Comparison of ENCODE assay signal across 8 cellular contexts in genomic region chr6:35730745-35731413, GRCh38. TPM values are rescaled to one million over a fixed set of nuclear protein-coding genes. Genes with fewer than 3 reads are reported as not detected.
A peak's percentile ranks its signal among the peaks of the same experiment; 100 is the strongest.
DNase-seq lines count a peak whose midpoint lies in the region; ATAC-seq and TF ChIP-seq lines count a peak whose summit lies in the region.

No MANE protein-coding gene starts in this region.

- H3K36me3 Mint-ChIP-seq in stimulated activated naive CD8-positive, alpha-beta T cell treated with anti-CD3 and anti-CD28 coated beads, Interleukin-15, Interleukin-2, amounts not matched to agents 100 ng/mL and 50 ng/mL, for 24 hours (ENCODE audit: low read depth), result no peaks in the 10 kb centered on the region

- H3K27ac ChIP-seq in brain microvascular endothelial cell, result peak overlapping the region; percentile 99
- H3K27ac ChIP-seq in aorta (ENCODE audit: low read depth in 1 of 2, low read length in 2 of 2), result peak overlapping the region; percentile 62 to 79

- H3K9me3 ChIP-seq in mucosa of descending colon (no peaks in the 10 kb centered on the region), aorta (ENCODE audit: control insufficient read depth, low read length) (no peaks in the 10 kb centered on the region)

- H3K27me3 ChIP-seq in brain microvascular endothelial cell (replicated peaks) (no peaks in the 10 kb centered on the region), aorta (ENCODE audit: control insufficient read depth in 1 of 2, insufficient read depth in 2 of 2, low read length in 1 of 2) (no peaks in the 10 kb centered on the region)

- in situ Hi-C loops in brain microvascular endothelial cell (cut with HindIII; ENCODE audit: low pct_ligation_motif_present, low sequenced_read_pairs), result no loop called here

- H3K4me1 ChIP-seq in mucosa of descending colon (ENCODE audit: low read depth) (peaks cover 70% of the 10 kb centered on the region), aorta (ENCODE audit: control insufficient read depth in 1 of 2, insufficient read depth in 2 of 2, low read length in 2 of 2) (peaks cover 5% of the 10 kb centered on the region in 2 donors)

- intact Hi-C loops in mucosa of descending colon (cut with DNase I, micrococcal nuclease), result no loop called here
- intact Hi-C loops in aorta (cut with DNase I), result loop anchor here in 1 of 2 donors (2.0 kb wide), 1 partner anchor 42 kb away; the partner anchor contains the start of gene FKBP5

- no peak for ATAC-seq in stimulated activated naive CD8-positive, alpha-beta T cell treated with anti-CD3 and anti-CD28 coated beads, Interleukin-15, Interleukin-2, amounts not matched to agents 100 U/mL and 50 U/mL, for 24 hours
- no peak for ATAC-seq in mucosa of descending colon
- no peak for ATAC-seq in aorta (ENCODE audit: low FRiP score)
- no peak for ATAC-seq in HG03097 (IDR thresholded peaks at IDR 0.05; ENCODE audit: low FRiP score, unreplicated experiment)
- ATAC-seq in GM18909 (IDR thresholded peaks at IDR 0.05; ENCODE audit: poor library complexity, unreplicated experiment), result no peak

- H3K36me3 ChIP-seq in brain microvascular endothelial cell (replicated peaks), result no peaks in the 10 kb centered on the region
- H3K36me3 ChIP-seq in mucosa of descending colon (ENCODE audit: low read depth), result no peaks in the 10 kb centered on the region
- H3K36me3 ChIP-seq in aorta (ENCODE audit: control insufficient read depth in 1 of 2, insufficient read depth in 2 of 2, low read length in 1 of 2), result no peaks in the 10 kb centered on the region

- H3K27me3 Mint-ChIP-seq in stimulated activated naive CD8-positive, alpha-beta T cell treated with anti-CD3 and anti-CD28 coated beads, Interleukin-15, Interleukin-2, amounts not matched to agents 100 ng/mL and 50 ng/mL, for 24 hours, result no peaks in the 10 kb centered on the region

- no peak for TF ChIP-seq CTCF in brain microvascular endothelial cell (IDR thresholded peaks at IDR 0.05; ENCODE audit: low read depth, low read length, missing control alignments)
- no peak for TF ChIP-seq CTCF in mucosa of descending colon (IDR thresholded peaks at IDR 0.05)

- H3K4me3 ChIP-seq in brain microvascular endothelial cell (ENCODE audit: low read depth, low read length) (peak overlapping the region; percentile 23), mucosa of descending colon (peak overlapping the region; percentile 35), aorta (ENCODE audit: low read length in 2 of 2) (no peak overlapping the region)

- no peak for DNase-seq in stimulated activated naive CD8-positive, alpha-beta T cell treated with anti-CD3 and anti-CD28 coated beads, Interleukin-15, Interleukin-2, amounts not matched to agents 100 U/mL and 50 U/mL, for 24 hours
- DNase-seq in brain microvascular endothelial cell (no peak), mucosa of descending colon (no peak), aorta (no peak), OCI-M2 (lab: John Stamatoyannopoulos, UW; ENCODE audit: unreplicated experiment) (no peak)

- H3K4me3 Mint-ChIP-seq in stimulated activated naive CD8-positive, alpha-beta T cell treated with anti-CD3 and anti-CD28 coated beads, Interleukin-15, Interleukin-2, amounts not matched to agents 100 ng/mL and 50 ng/mL, for 24 hours, result peak overlapping the region; percentile 78

- peaks cover 81% of the 10 kb centered on the region for H3K4me1 Mint-ChIP-seq in stimulated activated naive CD8-positive, alpha-beta T cell treated with anti-CD3 and anti-CD28 coated beads, Interleukin-15, Interleukin-2, amounts not matched to agents 100 ng/mL and 50 ng/mL, for 24 hours (ENCODE audit: low read depth)

- H3K9me3 Mint-ChIP-seq in stimulated activated naive CD8-positive, alpha-beta T cell treated with anti-CD3 and anti-CD28 coated beads, Interleukin-15, Interleukin-2, amounts not matched to agents 100 ng/mL and 50 ng/mL, for 24 hours, result no peaks in the 10 kb centered on the region

- peak overlapping the region; percentile 49 for H3K27ac Mint-ChIP-seq in stimulated activated naive CD8-positive, alpha-beta T cell treated with anti-CD3 and anti-CD28 coated beads, Interleukin-15, Interleukin-2, amounts not matched to agents 100 ng/mL and 50 ng/mL, for 24 hours

- WGBS in aorta, 2 donors, result 5% methylated on average over 15 of the region's 15 CpGs

RNA-seq across cellular contexts. Expression of gene ARMC12, which starts 6.0 kb away (rescaled TPM):
- total RNA-seq in mucosa of descending colon (under 1 TPM; 0.31 to 0.55 (median 0.44) TPM), aorta (1 to 10 TPM in 1 of 2 donors, under 1 TPM in 1; 0.52 to 1.4 TPM)
- 1 to 10 TPM in 1 of 2 donors, under 1 TPM in 1; 0.25 to 6.4 TPM for polyA plus RNA-seq in aorta

RNA-seq across cellular contexts. Expression of gene FKBP5, which starts 42.2 kb away (rescaled TPM):
- 100 to 1,000 TPM in 2 of 3 donors, 10 to 100 TPM in 1; 22.1 to 174 (median 150) TPM for total RNA-seq in mucosa of descending colon
- total RNA-seq in aorta, result 10 to 100 TPM; 25.1 to 96.1 TPM
- 100 to 1,000 TPM in 1 of 2 donors, 10 to 100 TPM in 1; 79.2 to 102 TPM for polyA plus RNA-seq in aorta

RNA-seq across cellular contexts. Expression of gene CLPSL2, which starts 45.5 kb away (rescaled TPM):
- total RNA-seq in mucosa of descending colon (not detected), aorta (not detected)
- polyA plus RNA-seq in aorta, result not detected

RNA-seq across cellular contexts. Expression of gene CLPSL1, which starts 49.9 kb away (rescaled TPM):
- total RNA-seq in mucosa of descending colon, result not detected
- total RNA-seq in aorta, result not detected
- not detected for polyA plus RNA-seq in aorta

Comparison
In these comparisons a context has a peak if more than half of its experiments do, and no peak if none do; other contexts are left out.
1. H3K4me3 ChIP-seq: peak in brain microvascular endothelial cell (single experiment) and mucosa of descending colon (single experiment); none in aorta (0 of 2).